26 cellular contexts compared by ENCODE assay signal in genomic region chr2:28352726-28353125, GRCh38. TPM values are rescaled to one million over a fixed set of nuclear protein-coding genes. Genes with fewer than 3 reads are reported as not detected.
DNase-seq lines count a peak whose midpoint lies in the region; ATAC-seq, FAIRE-seq and TF ChIP-seq lines count a peak whose summit lies in the region.
"Had no signal": no experiment of that assay in that cellular context is flagged by ENCODE, and none has a peak within 500 bp of the region (broad histone marks: within the 10 kb centered on the region; RNA-seq: fewer than 3 reads in every experiment).

No MANE protein-coding gene starts in this region.

- TF ChIP-seq CTCF in cardiac muscle cell (IDR thresholded peaks at IDR 0.05; ENCODE audit: low read depth, low read length): no peak
- no peak for TF ChIP-seq CTCF in heart left ventricle (IDR thresholded peaks at IDR 0.05)
- TF ChIP-seq CTCF in vagina (IDR thresholded peaks at IDR 0.05): no peak

- DNase-seq in cardiac muscle cell (ENCODE audit: low read depth in 1 of 2, low spot score in 1 of 2): no peak
- no peak for DNase-seq in heart left ventricle
- peak; percentile 46 for DNase-seq in posterior vena cava (ENCODE audit: low spot score)
- DNase-seq in vagina (ENCODE audit: extremely low spot score in 2 of 2): no peak
- DNase-seq in GM19239 (ENCODE audit: insufficient read length, low spot score): no peak
- no peak for DNase-seq in SKM-1 (lab: John Stamatoyannopoulos, UW; ENCODE audit: unreplicated experiment)
- DNase-seq: activated CD4-positive, alpha-beta T cell treated with anti-CD3 and anti-CD28 coated beads, Interleukin-2, amount 10 ng/mL, durations not matched to agents 24 days and 14 days; activated gamma-delta T cell treated with Interleukin-2 at 50 U/mL for 16 hours; activated T-cell treated with anti-CD3 and anti-CD28 coated beads, Interleukin-2, amount 50 U/mL, for 4 hours; brain microvascular endothelial cell; kidney glomerular epithelial cell; naive thymus-derived CD4-positive, alpha-beta T cell; NCI-H1105; NCI-H2029; NCI-H524 treated with DMSO at 0.1 percent for 48 hours; SHP77; stimulated activated naive CD8-positive, alpha-beta T cell treated with anti-CD3 and anti-CD28 coated beads, Interleukin-15, Interleukin-2, amounts not matched to agents 100 U/mL and 50 U/mL, for 24 hours; T1000; WERI-Rb-1 had no signal

- WGBS in heart left ventricle, 4 donors: 78 to 80% (median 79%) methylated on average over 11 of the region's 11 CpGs
- WGBS in mesodermal cell (ENCODE audit: insufficient coverage in 2 of 2), 2 experiments: 78 to 80% methylated on average over 9 to 11 of the region's 11 CpGs

- H3K27me3 ChIP-seq in cardiac muscle cell (no peaks in the 10 kb centered on the region), heart left ventricle (no peaks in the 10 kb centered on the region), vagina (no peaks in the 10 kb centered on the region)
- H3K27me3 ChIP-seq: brain microvascular endothelial cell had no signal

- H3K36me3 ChIP-seq in cardiac muscle cell (no peaks in the 10 kb centered on the region), heart left ventricle (no peaks in the 10 kb centered on the region), mesodermal cell (ENCODE audit: control insufficient read depth, insufficient read depth, low read length) (no peaks in the 10 kb centered on the region), vagina (no peaks in the 10 kb centered on the region)
- H3K36me3 ChIP-seq: brain microvascular endothelial cell, thoracic aorta, WERI-Rb-1 had no signal

- H3K4me1 ChIP-seq in cardiac muscle cell (ENCODE audit: low read depth): peaks cover 39% of the 10 kb centered on the region
- peaks cover 9 to 40% (median 20%) of the 10 kb centered on the region in 12 donors for H3K4me1 ChIP-seq in heart left ventricle
- peaks cover 30% of the 10 kb centered on the region for H3K4me1 ChIP-seq in mesodermal cell (ENCODE audit: control insufficient read depth, insufficient read depth, low read length, poor library complexity, severe bottlenecking)
- peaks cover 46% of the 10 kb centered on the region for H3K4me1 ChIP-seq in vagina

- TF ChIP-seq POLR2A in heart left ventricle (IDR thresholded peaks at IDR 0.05) (no peak), vagina (IDR thresholded peaks at IDR 0.05) (no peak)

- intact Hi-C loops in heart left ventricle (cut with DNase I) (loop anchor here in 1 of 10 donors (1.0 kb wide), 1 partner anchor 7 kb away; no protein-coding TSS in a partner anchor), posterior vena cava (cut with DNase I) (no loop called here), vagina (cut with DNase I) (no loop called here)

- peak overlapping the region; percentile 88 for H3K27ac ChIP-seq in cardiac muscle cell
- H3K27ac ChIP-seq in heart left ventricle: peak overlapping the region in 1 of 12 donors; percentile 62
- peak overlapping the region; percentile 73 for H3K27ac ChIP-seq in mesodermal cell (ENCODE audit: low read depth, low read length, severe bottlenecking)
- peak overlapping the region; percentile 70 for H3K27ac ChIP-seq in vagina
- H3K27ac ChIP-seq: brain microvascular endothelial cell, thoracic aorta, WERI-Rb-1 had no signal

- H3K9me3 ChIP-seq in cardiac muscle cell (ENCODE audit: low read depth) (no peaks in the 10 kb centered on the region), heart left ventricle (no peaks in the 10 kb centered on the region), mesodermal cell (ENCODE audit: control insufficient read depth, low read length) (no peaks in the 10 kb centered on the region), vagina (no peaks in the 10 kb centered on the region)
- H3K9me3 ChIP-seq: A549, thoracic aorta had no signal

- no peak overlapping the region for H3K4me3 ChIP-seq in cardiac muscle cell
- no peak overlapping the region for H3K4me3 ChIP-seq in heart left ventricle
- no peak overlapping the region for H3K4me3 ChIP-seq in mesodermal cell (ENCODE audit: extremely low read depth, insufficient read depth, low read length, poor library complexity, severe bottlenecking)
- H3K4me3 ChIP-seq in vagina: no peak overlapping the region
- H3K4me3 ChIP-seq: A549, K562, thoracic aorta had no signal

- no peak for FAIRE-seq in GM19239 (lab: Jason Lieb, UNC)
- FAIRE-seq: A549, GM12892, H54, K562 had no signal

- ATAC-seq in heart left ventricle: no peak
- ATAC-seq in GM18502 (IDR thresholded peaks at IDR 0.05; ENCODE audit: poor library complexity, unreplicated experiment): no peak
- ATAC-seq: A549; activated T-cell treated with anti-CD3 and anti-CD28 coated beads, Interleukin-2, amount 50 U/mL, for 4 hours; K562; naive thymus-derived CD4-positive, alpha-beta T cell; stimulated activated naive CD8-positive, alpha-beta T cell treated with anti-CD3 and anti-CD28 coated beads, Interleukin-15, Interleukin-2, amounts not matched to agents 100 U/mL and 50 U/mL, for 24 hours had no signal

RNA-seq across cellular contexts. Expression of gene FOSL2, which starts 39.9 kb away (rescaled TPM):
- total RNA-seq in cardiac muscle cell (2.9 and 3.5 TPM in 2 replicates), heart left ventricle (100 to 1,000 TPM in 2 of 9 donors, 10 to 100 TPM in 7; 26.2 to 144 (median 50.2) TPM), posterior vena cava (100 to 1,000 TPM; 105 to 141 TPM), vagina (213 TPM)
- polyA plus RNA-seq in cardiac muscle cell (2.0 TPM in 2 replicates), heart left ventricle (10 to 100 TPM; 15.2 to 66.2 TPM)
- 27.5 TPM for polyA plus RNA-seq in mesodermal cell (2013, experiment 1 of 2)
- 28.4 TPM for polyA plus RNA-seq in mesodermal cell (2013, experiment 2 of 2)
